In genomic region chr2:160228141-160228963, GRCh38 we compare ENCODE assay signal across 12 cellular contexts. TPM values are rescaled to one million over a fixed set of nuclear protein-coding genes. Genes with fewer than 3 reads are reported as not detected.
DNase-seq lines count a peak whose midpoint lies in the region; ATAC-seq and TF ChIP-seq lines count a peak whose summit lies in the region.
"Had no signal": no experiment of that assay in that cellular context is flagged by ENCODE, and none has a peak within 500 bp of the region (broad histone marks: within the 10 kb centered on the region; RNA-seq: fewer than 3 reads in every experiment).

No MANE protein-coding gene starts in this region.

- H3K9me3 ChIP-seq in PC-3 (ENCODE audit: low read length) (no peaks in the 10 kb centered on the region), mucosa of descending colon (no peaks in the 10 kb centered on the region), neuronal stem cell (replicated peaks in 1 of 2; ENCODE audit: control insufficient read depth in 2 of 2, insufficient read depth in 1 of 2, low read depth in 1 of 2, low read length in 2 of 2) (no peaks in the 10 kb centered on the region)

- no peak overlapping the region for H2BK12ac ChIP-seq in neuronal stem cell (ENCODE audit: low read length)

- DNase-seq in AG08395 (ENCODE audit: low spot score), result peak; percentile 51
- peak; percentile 82 for DNase-seq in PC-3
- peak; percentile 92 for DNase-seq in epithelial cell of esophagus (ENCODE audit: low read depth)
- no peak for DNase-seq in mucosa of descending colon
- DNase-seq in neuronal stem cell (ENCODE audit: low spot score), result no peak
- no peak for DNase-seq in GM20000 (ENCODE audit: low spot score)
- DNase-seq in NCI-H526 treated with DMSO at 0.1 percent for 48 hours (lab: John Stamatoyannopoulos, UW), result no peak
- DNase-seq in SKM-1 (lab: John Stamatoyannopoulos, UW; ENCODE audit: unreplicated experiment), result no peak
- DNase-seq: activated T-cell treated with anti-CD3 and anti-CD28 coated beads, Interleukin-2, amount 50 U/mL, for 4 hours; islet precursor cell; NCI-H526 had no signal

- H3K4me1 ChIP-seq in PC-3 (ENCODE audit: insufficient read depth, low read length) (peaks cover 71% of the 10 kb centered on the region), mucosa of descending colon (ENCODE audit: low read depth) (peaks cover 9% of the 10 kb centered on the region), neuronal stem cell (ENCODE audit: control insufficient read depth in 2 of 2, insufficient read depth in 1 of 2, low read depth in 1 of 2, low read length in 2 of 2) (peaks cover 0 to 2% of the 10 kb centered on the region in 2 donors)

- H2AFZ ChIP-seq in PC-3 (ENCODE audit: low read length) (no peak overlapping the region), neuronal stem cell (ENCODE audit: low read length) (no peak overlapping the region)

- H4K20me1 ChIP-seq in PC-3 (ENCODE audit: low read length), result no peaks in the 10 kb centered on the region

- no peak for TF ChIP-seq CTCF in PC-3 (conservative IDR thresholded peaks at IDR 0.05; ENCODE audit: low read depth, low read length)
- no peak for TF ChIP-seq CTCF in epithelial cell of esophagus (IDR thresholded peaks at IDR 0.05; ENCODE audit: insufficient read depth, low read depth, low read length, missing control alignments)
- TF ChIP-seq CTCF in mucosa of descending colon (IDR thresholded peaks at IDR 0.05), result no peak
- no peak for TF ChIP-seq CTCF in GM20000 (IDR thresholded peaks at IDR 0.05; ENCODE audit: extremely low read depth, missing control alignments)

- no peaks in the 10 kb centered on the region for H3K79me2 ChIP-seq in PC-3 (ENCODE audit: low read length)

- peak overlapping the region; percentile 38; the same call in 1 of the 2 replicates for H3K9ac ChIP-seq in PC-3 (ENCODE audit: low read length)
- H3K9ac ChIP-seq in neuronal stem cell (ENCODE audit: low read depth, low read length, poor library complexity), result no peak overlapping the region
- H3K9ac ChIP-seq: KMS-11 had no signal

- no peaks in the 10 kb centered on the region for H3K9me2 ChIP-seq in PC-3 (replicated peaks; ENCODE audit: low read length)

- H2AK5ac ChIP-seq in neuronal stem cell (ENCODE audit: low read depth, low read length), result no peak overlapping the region

- no peak overlapping the region for H2BK120ac ChIP-seq in neuronal stem cell (ENCODE audit: low read depth, low read length)

- no peak overlapping the region for H3K18ac ChIP-seq in neuronal stem cell (ENCODE audit: low read length)

- no peak overlapping the region for H4K91ac ChIP-seq in neuronal stem cell (ENCODE audit: low read depth, low read length, poor library complexity)

- peak overlapping the region; percentile 90 for H3K27ac ChIP-seq in PC-3 (ENCODE audit: low read length)
- no peak overlapping the region for H3K27ac ChIP-seq in neuronal stem cell (replicated peaks; ENCODE audit: low read length)
- H3K27ac ChIP-seq: KMS-11 had no signal

- no peak overlapping the region for H3K14ac ChIP-seq in neuronal stem cell (ENCODE audit: low read length)

- H3F3A ChIP-seq in PC-3 (ENCODE audit: low read length, unreplicated experiment), result no peaks in the 10 kb centered on the region

- no peak overlapping the region for H2BK5ac ChIP-seq in neuronal stem cell (ENCODE audit: low read length)

- peak overlapping the region; percentile 5; the same call in 1 of the 2 replicates for H3K4me3 ChIP-seq in PC-3 (ENCODE audit: low read length)
- no peak overlapping the region for H3K4me3 ChIP-seq in epithelial cell of esophagus (ENCODE audit: low read length)
- H3K4me3 ChIP-seq in mucosa of descending colon, result no peak overlapping the region
- no peak overlapping the region for H3K4me3 ChIP-seq in neuronal stem cell (ENCODE audit: low read length in 2 of 2)

- no peak overlapping the region for H4K8ac ChIP-seq in neuronal stem cell (ENCODE audit: low read depth, low read length)

- H3K4me2 ChIP-seq in PC-3 (ENCODE audit: low read length), result peak overlapping the region; percentile 59
- H3K4me2 ChIP-seq in neuronal stem cell (ENCODE audit: insufficient read depth, low read length, poor library complexity, severe bottlenecking), result no peak overlapping the region
- H3K4me2 ChIP-seq: KMS-11 had no signal

- H3K4ac ChIP-seq in neuronal stem cell (ENCODE audit: low read length), result no peak overlapping the region

- H3K27me3 ChIP-seq in PC-3 (ENCODE audit: low read length) (no peaks in the 10 kb centered on the region), neuronal stem cell (ENCODE audit: control insufficient read depth in 3 of 3, insufficient read depth in 3 of 3, low read depth in 1 of 3, low read length in 3 of 3) (no peaks in the 10 kb centered on the region)

- no peaks in the 10 kb centered on the region for H3K79me1 ChIP-seq in neuronal stem cell (ENCODE audit: low read depth, low read length)

- BruUV-seq in PC-3 (replicated peaks; lab: Mats Ljungman, UMichigan), result no TSS peak

- intact Hi-C loops in PC-3 (cut with micrococcal nuclease) (loop anchor here (2.0 kb wide), 1 partner anchor 20 kb away; no protein-coding TSS in a partner anchor), mucosa of descending colon (cut with DNase I, micrococcal nuclease) (no loop called here)

- ATAC-seq in PC-3, result peak; percentile 16; the same call in 1 of the 2 replicates
- ATAC-seq in mucosa of descending colon, result peak; percentile 52
- ATAC-seq: activated T-cell treated with anti-CD3 and anti-CD28 coated beads, Interleukin-2, amount 50 U/mL, for 4 hours had no signal

- CTCF ChIA-PET in PC-3 (lab: Charles Lee), result interaction anchor here (0.6 kb wide), 1 partner anchor 613 kb away, joined by 10 read pairs; no protein-coding TSS in a partner anchor

- WGBS in neuronal stem cell (ENCODE audit: extremely low coverage in 2 of 2, insufficient read length in 2 of 2, insufficient replicate concordance in 1 of 2), 2 donors, result no CpG with 5 or more reads among the region's 5 CpGs

- no peak overlapping the region for H3K23ac ChIP-seq in neuronal stem cell (ENCODE audit: low read depth, low read length, poor library complexity)

- POLR2A ChIA-PET in PC-3 (lab: Charles Lee; ENCODE audit: unreplicated experiment), result no interaction called here

- H3K36me3 ChIP-seq in PC-3 (ENCODE audit: low read depth, low read length) (no peaks in the 10 kb centered on the region), mucosa of descending colon (ENCODE audit: low read depth) (no peaks in the 10 kb centered on the region), neuronal stem cell (replicated peaks in 1 of 2; ENCODE audit: control insufficient read depth in 2 of 2, insufficient read depth in 2 of 2, low read length in 2 of 2) (no peaks in the 10 kb centered on the region)

- no peak overlapping the region for H2BK15ac ChIP-seq in neuronal stem cell (ENCODE audit: low read length)

RNA-seq across cellular contexts. Expression of gene ITGB6, which starts 28.3 kb away (rescaled TPM):
- 7.2 and 7.3 TPM in 2 replicates for total RNA-seq in PC-3 (2014; rRNA removed)
- total RNA-seq in mucosa of descending colon, result 10 to 100 TPM in 2 of 3 donors, 1 to 10 TPM in 1; 9.0 to 35.7 (median 16.2) TPM
- not detected for polyA plus RNA-seq in neuronal stem cell (2013, experiment 1 of 2)
- polyA plus RNA-seq in neuronal stem cell (2013, experiment 2 of 2), result not detected
- total RNA-seq: activated T-cell treated with anti-CD3 and anti-CD28 coated beads, Interleukin-2, amount 50 U/mL, for 4 hours had no signal

Comparison
In these comparisons a context has a peak if more than half of its experiments do, and no peak if none do; other contexts are left out.
1. DNase-seq: peak in AG08395 (single experiment), PC-3 (single experiment) and epithelial cell of esophagus (single experiment); none in mucosa of descending colon (0 of 3), neuronal stem cell (single experiment), GM20000 (single experiment), NCI-H526 treated with DMSO at 0.1 percent for 48 hours (single experiment) and SKM-1 (single experiment).